Comparison of ENCODE assay signal across 1 cellular context in the genomic region with DNA sequence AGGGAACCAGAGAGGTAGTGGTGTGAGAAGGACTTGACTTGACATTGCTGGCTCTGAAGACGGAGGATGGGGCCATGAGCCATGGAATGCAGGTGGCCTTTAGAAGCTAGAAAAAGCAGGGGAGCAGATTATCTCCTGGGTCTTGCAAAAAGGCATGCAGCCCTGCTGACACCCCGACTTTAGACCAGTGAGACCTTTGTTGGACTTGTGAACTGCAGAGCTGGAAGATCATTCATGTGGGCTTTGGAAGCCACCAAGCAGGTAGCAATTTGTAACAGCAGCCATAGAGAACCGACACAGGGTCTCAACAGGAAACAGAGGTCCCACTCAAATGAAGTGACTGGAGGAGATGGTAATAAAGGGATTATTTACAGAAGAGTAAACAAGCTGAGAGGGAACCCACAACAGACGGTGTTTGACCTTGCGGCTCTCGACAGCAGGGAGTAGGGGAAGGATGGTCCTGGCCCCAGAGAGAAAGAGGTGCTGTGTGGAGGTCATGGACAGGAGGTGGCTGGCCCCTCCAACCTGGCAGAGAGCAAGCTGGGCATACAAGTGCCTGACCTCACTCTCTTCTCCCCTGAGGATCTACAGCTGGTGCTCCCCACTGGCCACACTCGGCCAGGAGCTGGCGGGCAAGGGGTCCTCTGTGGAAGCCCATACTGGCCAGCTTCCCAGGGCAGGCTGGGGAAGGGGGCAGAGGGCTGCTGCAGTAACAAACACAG.
TF ChIP-seq lines count a peak whose summit lies in the region.

No MANE protein-coding gene starts in this region.

TF ChIP-seq in HepG2, 621 proteins besides CTCF, POLR2A, EP300 and RAD21 (continued from another document and continues in another):
- TF ChIP-seq, protein P1, sequence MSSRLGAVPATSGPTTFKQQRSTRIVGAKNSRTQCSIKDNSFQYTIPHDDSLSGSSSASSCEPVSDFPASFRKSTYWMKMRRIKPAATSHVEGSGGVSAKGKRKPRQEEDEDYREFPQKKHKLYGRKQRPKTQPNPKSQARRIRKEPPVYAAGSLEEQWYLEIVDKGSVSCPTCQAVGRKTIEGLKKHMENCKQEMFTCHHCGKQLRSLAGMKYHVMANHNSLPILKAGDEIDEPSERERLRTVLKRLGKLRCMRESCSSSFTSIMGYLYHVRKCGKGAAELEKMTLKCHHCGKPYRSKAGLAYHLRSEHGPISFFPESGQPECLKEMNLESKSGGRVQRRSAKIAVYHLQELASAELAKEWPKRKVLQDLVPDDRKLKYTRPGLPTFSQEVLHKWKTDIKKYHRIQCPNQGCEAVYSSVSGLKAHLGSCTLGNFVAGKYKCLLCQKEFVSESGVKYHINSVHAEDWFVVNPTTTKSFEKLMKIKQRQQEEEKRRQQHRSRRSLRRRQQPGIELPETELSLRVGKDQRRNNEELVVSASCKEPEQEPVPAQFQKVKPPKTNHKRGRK (CRISPR knock-in tag; IDR thresholded peaks at IDR 0.05): no peak
- TF ChIP-seq RARA (CRISPR knock-in tag; IDR thresholded peaks at IDR 0.05) (peak; percentile 72), ZSCAN9 (CRISPR knock-in tag; IDR thresholded peaks at IDR 0.05; ENCODE audit: borderline replicate concordance) (0 out of 2 replicates have a peak, but pooled peaks have one; percentile 39), ZNF30 (CRISPR knock-in tag; IDR thresholded peaks at IDR 0.05) (no peak), SMYD3 (CRISPR knock-in tag; IDR thresholded peaks at IDR 0.05) (no peak), FOXP1 (IDR thresholded peaks at IDR 0.05) (no peak), FOXP1 (CRISPR knock-in tag; IDR thresholded peaks at IDR 0.05) (peak; percentile 39; the same call in 1 of the 2 replicates), ZNF207 (IDR thresholded peaks at IDR 0.05; ENCODE audit: borderline replicate concordance) (no peak), DPF2 (CRISPR knock-in tag; IDR thresholded peaks at IDR 0.05; ENCODE audit: borderline replicate concordance, low read depth) (peak; percentile 30; the same call in 1 of the 2 replicates), PAX8 (CRISPR knock-in tag; IDR thresholded peaks at IDR 0.05; ENCODE audit: borderline replicate concordance) (no peak), FOXK1 (CRISPR knock-in tag; IDR thresholded peaks at IDR 0.05; ENCODE audit: borderline replicate concordance, low read depth) (peak; percentile 15; the same call in 1 of the 2 replicates), KMT2A (CRISPR knock-in tag; IDR thresholded peaks at IDR 0.05) (no peak), ZNF10 (CRISPR knock-in tag; IDR thresholded peaks at IDR 0.05; ENCODE audit: borderline replicate concordance, low read depth) (no peak), ZNF782 (CRISPR knock-in tag; IDR thresholded peaks at IDR 0.05; ENCODE audit: borderline replicate concordance) (0 out of 2 replicates have a peak, but pooled peaks have one; percentile 32), RELA (CRISPR knock-in tag; IDR thresholded peaks at IDR 0.05) (no peak), ELF3 (CRISPR knock-in tag; IDR thresholded peaks at IDR 0.05) (no peak), ZNF510 (CRISPR knock-in tag; IDR thresholded peaks at IDR 0.05; ENCODE audit: low read depth) (no peak), KLF11 (CRISPR knock-in tag; IDR thresholded peaks at IDR 0.05) (no peak), NFIB (CRISPR knock-in tag; IDR thresholded peaks at IDR 0.05; ENCODE audit: borderline replicate concordance) (no peak), ZSCAN29 (CRISPR knock-in tag; conservative IDR thresholded peaks at IDR 0.05) (peak; percentile 46; the same call in 1 of the 2 replicates), ZNF777 (CRISPR knock-in tag; IDR thresholded peaks at IDR 0.05) (no peak), ZNF83 (CRISPR knock-in tag; IDR thresholded peaks at IDR 0.05; ENCODE audit: borderline replicate concordance) (no peak), ZNF180 (CRISPR knock-in tag; IDR thresholded peaks at IDR 0.05; ENCODE audit: borderline replicate concordance, low read depth) (no peak), ERF (CRISPR knock-in tag; IDR thresholded peaks at IDR 0.05) (no peak), ZNF879 (CRISPR knock-in tag; IDR thresholded peaks at IDR 0.05) (no peak), ZNF549 (CRISPR knock-in tag; IDR thresholded peaks at IDR 0.05) (no peak), KLF15 (CRISPR knock-in tag; IDR thresholded peaks at IDR 0.05; ENCODE audit: borderline replicate concordance) (no peak), NR2F6 (IDR thresholded peaks at IDR 0.05) (no peak), NR2F6 (CRISPR knock-in tag; IDR thresholded peaks at IDR 0.05) (peak; percentile 53; the same call in 1 of the 2 replicates), ZNF256 (CRISPR knock-in tag; conservative IDR thresholded peaks at IDR 0.05) (no peak), ZNF839 (CRISPR knock-in tag; IDR thresholded peaks at IDR 0.05; ENCODE audit: borderline replicate concordance) (no peak), TBX3 (IDR thresholded peaks at IDR 0.05; ENCODE audit: borderline replicate concordance) (no peak), STAG1 (CRISPR knock-in tag; IDR thresholded peaks at IDR 0.05) (no peak), KLF9 (CRISPR knock-in tag; IDR thresholded peaks at IDR 0.05; ENCODE audit: low read depth) (no peak), ZNF644 (CRISPR knock-in tag; IDR thresholded peaks at IDR 0.05; ENCODE audit: low read depth) (no peak), BRD4 (CRISPR knock-in tag; IDR thresholded peaks at IDR 0.05) (no peak), ATRX (CRISPR knock-in tag; IDR thresholded peaks at IDR 0.05; ENCODE audit: borderline replicate concordance) (no peak), FOXC1 (CRISPR knock-in tag; IDR thresholded peaks at IDR 0.05; ENCODE audit: borderline replicate concordance) (no peak), KDM2A (CRISPR knock-in tag; IDR thresholded peaks at IDR 0.05; ENCODE audit: borderline replicate concordance, low read depth) (no peak)
- TF ChIP-seq, protein P2, sequence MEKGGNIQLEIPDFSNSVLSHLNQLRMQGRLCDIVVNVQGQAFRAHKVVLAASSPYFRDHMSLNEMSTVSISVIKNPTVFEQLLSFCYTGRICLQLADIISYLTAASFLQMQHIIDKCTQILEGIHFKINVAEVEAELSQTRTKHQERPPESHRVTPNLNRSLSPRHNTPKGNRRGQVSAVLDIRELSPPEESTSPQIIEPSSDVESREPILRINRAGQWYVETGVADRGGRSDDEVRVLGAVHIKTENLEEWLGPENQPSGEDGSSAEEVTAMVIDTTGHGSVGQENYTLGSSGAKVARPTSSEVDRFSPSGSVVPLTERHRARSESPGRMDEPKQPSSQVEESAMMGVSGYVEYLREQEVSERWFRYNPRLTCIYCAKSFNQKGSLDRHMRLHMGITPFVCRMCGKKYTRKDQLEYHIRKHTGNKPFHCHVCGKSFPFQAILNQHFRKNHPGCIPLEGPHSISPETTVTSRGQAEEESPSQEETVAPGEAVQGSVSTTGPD (CRISPR knock-in tag; IDR thresholded peaks at IDR 0.05): no peak
- TF ChIP-seq, protein P3, sequence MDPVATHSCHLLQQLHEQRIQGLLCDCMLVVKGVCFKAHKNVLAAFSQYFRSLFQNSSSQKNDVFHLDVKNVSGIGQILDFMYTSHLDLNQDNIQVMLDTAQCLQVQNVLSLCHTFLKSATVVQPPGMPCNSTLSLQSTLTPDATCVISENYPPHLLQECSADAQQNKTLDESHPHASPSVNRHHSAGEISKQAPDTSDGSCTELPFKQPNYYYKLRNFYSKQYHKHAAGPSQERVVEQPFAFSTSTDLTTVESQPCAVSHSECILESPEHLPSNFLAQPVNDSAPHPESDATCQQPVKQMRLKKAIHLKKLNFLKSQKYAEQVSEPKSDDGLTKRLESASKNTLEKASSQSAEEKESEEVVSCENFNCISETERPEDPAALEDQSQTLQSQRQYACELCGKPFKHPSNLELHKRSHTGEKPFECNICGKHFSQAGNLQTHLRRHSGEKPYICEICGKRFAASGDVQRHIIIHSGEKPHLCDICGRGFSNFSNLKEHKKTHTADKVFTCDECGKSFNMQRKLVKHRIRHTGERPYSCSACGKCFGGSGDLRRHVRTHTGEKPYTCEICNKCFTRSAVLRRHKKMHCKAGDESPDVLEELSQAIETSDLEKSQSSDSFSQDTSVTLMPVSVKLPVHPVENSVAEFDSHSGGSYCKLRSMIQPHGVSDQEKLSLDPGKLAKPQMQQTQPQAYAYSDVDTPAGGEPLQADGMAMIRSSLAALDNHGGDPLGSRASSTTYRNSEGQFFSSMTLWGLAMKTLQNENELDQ (CRISPR knock-in tag; IDR thresholded peaks at IDR 0.05; ENCODE audit: borderline replicate concordance): no peak
- TF ChIP-seq, protein P4, sequence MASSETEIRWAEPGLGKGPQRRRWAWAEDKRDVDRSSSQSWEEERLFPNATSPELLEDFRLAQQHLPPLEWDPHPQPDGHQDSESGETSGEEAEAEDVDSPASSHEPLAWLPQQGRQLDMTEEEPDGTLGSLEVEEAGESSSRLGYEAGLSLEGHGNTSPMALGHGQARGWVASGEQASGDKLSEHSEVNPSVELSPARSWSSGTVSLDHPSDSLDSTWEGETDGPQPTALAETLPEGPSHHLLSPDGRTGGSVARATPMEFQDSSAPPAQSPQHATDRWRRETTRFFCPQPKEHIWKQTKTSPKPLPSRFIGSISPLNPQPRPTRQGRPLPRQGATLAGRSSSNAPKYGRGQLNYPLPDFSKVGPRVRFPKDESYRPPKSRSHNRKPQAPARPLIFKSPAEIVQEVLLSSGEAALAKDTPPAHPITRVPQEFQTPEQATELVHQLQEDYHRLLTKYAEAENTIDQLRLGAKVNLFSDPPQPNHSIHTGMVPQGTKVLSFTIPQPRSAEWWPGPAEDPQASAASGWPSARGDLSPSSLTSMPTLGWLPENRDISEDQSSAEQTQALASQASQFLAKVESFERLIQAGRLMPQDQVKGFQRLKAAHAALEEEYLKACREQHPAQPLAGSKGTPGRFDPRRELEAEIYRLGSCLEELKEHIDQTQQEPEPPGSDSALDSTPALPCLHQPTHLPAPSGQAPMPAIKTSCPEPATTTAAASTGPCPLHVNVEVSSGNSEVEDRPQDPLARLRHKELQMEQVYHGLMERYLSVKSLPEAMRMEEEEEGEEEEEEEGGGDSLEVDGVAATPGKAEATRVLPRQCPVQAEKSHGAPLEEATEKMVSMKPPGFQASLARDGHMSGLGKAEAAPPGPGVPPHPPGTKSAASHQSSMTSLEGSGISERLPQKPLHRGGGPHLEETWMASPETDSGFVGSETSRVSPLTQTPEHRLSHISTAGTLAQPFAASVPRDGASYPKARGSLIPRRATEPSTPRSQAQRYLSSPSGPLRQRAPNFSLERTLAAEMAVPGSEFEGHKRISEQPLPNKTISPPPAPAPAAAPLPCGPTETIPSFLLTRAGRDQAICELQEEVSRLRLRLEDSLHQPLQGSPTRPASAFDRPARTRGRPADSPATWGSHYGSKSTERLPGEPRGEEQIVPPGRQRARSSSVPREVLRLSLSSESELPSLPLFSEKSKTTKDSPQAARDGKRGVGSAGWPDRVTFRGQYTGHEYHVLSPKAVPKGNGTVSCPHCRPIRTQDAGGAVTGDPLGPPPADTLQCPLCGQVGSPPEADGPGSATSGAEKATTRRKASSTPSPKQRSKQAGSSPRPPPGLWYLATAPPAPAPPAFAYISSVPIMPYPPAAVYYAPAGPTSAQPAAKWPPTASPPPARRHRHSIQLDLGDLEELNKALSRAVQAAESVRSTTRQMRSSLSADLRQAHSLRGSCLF (CRISPR knock-in tag; IDR thresholded peaks at IDR 0.05; ENCODE audit: borderline replicate concordance): no peak
- TF ChIP-seq, protein P5, sequence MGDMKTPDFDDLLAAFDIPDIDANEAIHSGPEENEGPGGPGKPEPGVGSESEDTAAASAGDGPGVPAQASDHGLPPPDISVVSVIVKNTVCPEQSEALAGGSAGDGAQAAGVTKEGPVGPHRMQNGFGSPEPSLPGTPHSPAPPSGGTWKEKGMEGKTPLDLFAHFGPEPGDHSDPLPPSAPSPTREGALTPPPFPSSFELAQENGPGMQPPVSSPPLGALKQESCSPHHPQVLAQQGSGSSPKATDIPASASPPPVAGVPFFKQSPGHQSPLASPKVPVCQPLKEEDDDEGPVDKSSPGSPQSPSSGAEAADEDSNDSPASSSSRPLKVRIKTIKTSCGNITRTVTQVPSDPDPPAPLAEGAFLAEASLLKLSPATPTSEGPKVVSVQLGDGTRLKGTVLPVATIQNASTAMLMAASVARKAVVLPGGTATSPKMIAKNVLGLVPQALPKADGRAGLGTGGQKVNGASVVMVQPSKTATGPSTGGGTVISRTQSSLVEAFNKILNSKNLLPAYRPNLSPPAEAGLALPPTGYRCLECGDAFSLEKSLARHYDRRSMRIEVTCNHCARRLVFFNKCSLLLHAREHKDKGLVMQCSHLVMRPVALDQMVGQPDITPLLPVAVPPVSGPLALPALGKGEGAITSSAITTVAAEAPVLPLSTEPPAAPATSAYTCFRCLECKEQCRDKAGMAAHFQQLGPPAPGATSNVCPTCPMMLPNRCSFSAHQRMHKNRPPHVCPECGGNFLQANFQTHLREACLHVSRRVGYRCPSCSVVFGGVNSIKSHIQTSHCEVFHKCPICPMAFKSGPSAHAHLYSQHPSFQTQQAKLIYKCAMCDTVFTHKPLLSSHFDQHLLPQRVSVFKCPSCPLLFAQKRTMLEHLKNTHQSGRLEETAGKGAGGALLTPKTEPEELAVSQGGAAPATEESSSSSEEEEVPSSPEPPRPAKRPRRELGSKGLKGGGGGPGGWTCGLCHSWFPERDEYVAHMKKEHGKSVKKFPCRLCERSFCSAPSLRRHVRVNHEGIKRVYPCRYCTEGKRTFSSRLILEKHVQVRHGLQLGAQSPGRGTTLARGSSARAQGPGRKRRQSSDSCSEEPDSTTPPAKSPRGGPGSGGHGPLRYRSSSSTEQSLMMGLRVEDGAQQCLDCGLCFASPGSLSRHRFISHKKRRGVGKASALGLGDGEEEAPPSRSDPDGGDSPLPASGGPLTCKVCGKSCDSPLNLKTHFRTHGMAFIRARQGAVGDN (CRISPR knock-in tag; IDR thresholded peaks at IDR 0.05): peak; percentile 76
- TF ChIP-seq, protein P6, sequence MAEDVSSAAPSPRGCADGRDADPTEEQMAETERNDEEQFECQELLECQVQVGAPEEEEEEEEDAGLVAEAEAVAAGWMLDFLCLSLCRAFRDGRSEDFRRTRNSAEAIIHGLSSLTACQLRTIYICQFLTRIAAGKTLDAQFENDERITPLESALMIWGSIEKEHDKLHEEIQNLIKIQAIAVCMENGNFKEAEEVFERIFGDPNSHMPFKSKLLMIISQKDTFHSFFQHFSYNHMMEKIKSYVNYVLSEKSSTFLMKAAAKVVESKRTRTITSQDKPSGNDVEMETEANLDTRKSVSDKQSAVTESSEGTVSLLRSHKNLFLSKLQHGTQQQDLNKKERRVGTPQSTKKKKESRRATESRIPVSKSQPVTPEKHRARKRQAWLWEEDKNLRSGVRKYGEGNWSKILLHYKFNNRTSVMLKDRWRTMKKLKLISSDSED (CRISPR knock-in tag; IDR thresholded peaks at IDR 0.05): no peak
- TF ChIP-seq, protein P7, sequence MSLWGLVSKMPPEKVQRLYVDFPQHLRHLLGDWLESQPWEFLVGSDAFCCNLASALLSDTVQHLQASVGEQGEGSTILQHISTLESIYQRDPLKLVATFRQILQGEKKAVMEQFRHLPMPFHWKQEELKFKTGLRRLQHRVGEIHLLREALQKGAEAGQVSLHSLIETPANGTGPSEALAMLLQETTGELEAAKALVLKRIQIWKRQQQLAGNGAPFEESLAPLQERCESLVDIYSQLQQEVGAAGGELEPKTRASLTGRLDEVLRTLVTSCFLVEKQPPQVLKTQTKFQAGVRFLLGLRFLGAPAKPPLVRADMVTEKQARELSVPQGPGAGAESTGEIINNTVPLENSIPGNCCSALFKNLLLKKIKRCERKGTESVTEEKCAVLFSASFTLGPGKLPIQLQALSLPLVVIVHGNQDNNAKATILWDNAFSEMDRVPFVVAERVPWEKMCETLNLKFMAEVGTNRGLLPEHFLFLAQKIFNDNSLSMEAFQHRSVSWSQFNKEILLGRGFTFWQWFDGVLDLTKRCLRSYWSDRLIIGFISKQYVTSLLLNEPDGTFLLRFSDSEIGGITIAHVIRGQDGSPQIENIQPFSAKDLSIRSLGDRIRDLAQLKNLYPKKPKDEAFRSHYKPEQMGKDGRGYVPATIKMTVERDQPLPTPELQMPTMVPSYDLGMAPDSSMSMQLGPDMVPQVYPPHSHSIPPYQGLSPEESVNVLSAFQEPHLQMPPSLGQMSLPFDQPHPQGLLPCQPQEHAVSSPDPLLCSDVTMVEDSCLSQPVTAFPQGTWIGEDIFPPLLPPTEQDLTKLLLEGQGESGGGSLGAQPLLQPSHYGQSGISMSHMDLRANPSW (CRISPR knock-in tag; IDR thresholded peaks at IDR 0.05; ENCODE audit: borderline replicate concordance): no peak
